Comparison of ENCODE assay signal across 11 cellular contexts in genomic region chr17:35171834-35172233, GRCh38. TPM values are rescaled to one million over a fixed set of nuclear protein-coding genes. Genes with fewer than 3 reads are reported as not detected.
DNase-seq lines count a peak whose midpoint lies in the region; TF ChIP-seq lines count a peak whose summit lies in the region.
"Had no signal": no experiment of that assay in that cellular context is flagged by ENCODE, and none has a peak within 500 bp of the region (broad histone marks: within the 10 kb centered on the region; RNA-seq: fewer than 3 reads in every experiment).

No MANE protein-coding gene starts in this region.

- H3K27ac Mint-ChIP-seq in activated naive CD4-positive, alpha-beta T cell treated with anti-CD3 and anti-CD28 coated beads, Interleukin-2, amount 50 U/mL, for 24 hours = peak overlapping the region; percentile 81
- no peak overlapping the region for H3K27ac Mint-ChIP-seq in osteocyte (ENCODE audit: unreplicated experiment)

- H3K4me3 Mint-ChIP-seq in activated naive CD4-positive, alpha-beta T cell treated with anti-CD3 and anti-CD28 coated beads, Interleukin-2, amount 50 U/mL, for 24 hours = peak overlapping the region; percentile 76
- H3K4me3 Mint-ChIP-seq in osteocyte (ENCODE audit: unreplicated experiment) = no peak overlapping the region

- H3K4me3 ChIP-seq in choroid plexus epithelial cell (ENCODE audit: low read depth, low read length) = no peak overlapping the region
- H3K4me3 ChIP-seq: BLaER1 had no signal

- no peak for TF ChIP-seq CTCF in choroid plexus epithelial cell (conservative IDR thresholded peaks at IDR 0.05; ENCODE audit: low read depth, low read length)
- no peak for TF ChIP-seq CTCF in osteocyte (IDR thresholded peaks at IDR 0.05)

- H3K9me3 Mint-ChIP-seq in activated naive CD4-positive, alpha-beta T cell treated with anti-CD3 and anti-CD28 coated beads, Interleukin-2, amount 50 U/mL, for 24 hours = no peaks in the 10 kb centered on the region
- no peaks in the 10 kb centered on the region for H3K9me3 Mint-ChIP-seq in osteocyte (ENCODE audit: unreplicated experiment)

- H3K4me1 Mint-ChIP-seq in activated naive CD4-positive, alpha-beta T cell treated with anti-CD3 and anti-CD28 coated beads, Interleukin-2, amount 50 U/mL, for 24 hours = peaks cover 53% of the 10 kb centered on the region
- no peaks in the 10 kb centered on the region for H3K4me1 Mint-ChIP-seq in osteocyte (ENCODE audit: unreplicated experiment)

- H3K36me3 Mint-ChIP-seq in activated naive CD4-positive, alpha-beta T cell treated with anti-CD3 and anti-CD28 coated beads, Interleukin-2, amount 50 U/mL, for 24 hours = no peaks in the 10 kb centered on the region
- no peaks in the 10 kb centered on the region for H3K36me3 Mint-ChIP-seq in osteocyte (ENCODE audit: unreplicated experiment)

- no peak for DNase-seq in activated naive CD4-positive, alpha-beta T cell (lab: John Stamatoyannopoulos, UW)
- DNase-seq in RKO (ENCODE audit: low spot score) = peak; percentile 37
- DNase-seq in choroid plexus epithelial cell (ENCODE audit: low read depth) = peak; percentile 28
- peak; percentile 23 for DNase-seq in stromal cell of bone marrow (ENCODE audit: low read depth)
- DNase-seq in foreskin melanocyte = no peak
- DNase-seq in osteocyte (ENCODE audit: extremely low spot score, unreplicated experiment) = no peak
- no peak for DNase-seq in stimulated activated CD4-positive, alpha-beta T cell treated with anti-CD3 and anti-CD28 coated beads, Interleukin-4, amount 100 ng/mL, for 1 hour
- DNase-seq: brain microvascular endothelial cell had no signal

- H3K27me3 Mint-ChIP-seq in activated naive CD4-positive, alpha-beta T cell treated with anti-CD3 and anti-CD28 coated beads, Interleukin-2, amount 50 U/mL, for 24 hours = no peaks in the 10 kb centered on the region
- H3K27me3 Mint-ChIP-seq in osteocyte (ENCODE audit: unreplicated experiment) = peaks cover 10% of the 10 kb centered on the region

RNA-seq across cellular contexts. Expression of gene SLC35G3, which starts 22.4 kb away (rescaled TPM):
- total RNA-seq in osteocyte = not detected in 2 replicates
- total RNA-seq: mesenteric fat pad had no signal

RNA-seq across cellular contexts. Expression of gene UNC45B, which starts 24.2 kb away (rescaled TPM):
- not detected in 2 replicates for total RNA-seq in osteocyte
- total RNA-seq: mesenteric fat pad had no signal

RNA-seq across cellular contexts. Expression of gene NLE1, which starts 29.7 kb away (rescaled TPM):
- total RNA-seq in osteocyte = 10.7 and 11.8 TPM in 2 replicates

RNA-seq across cellular contexts. Expression of gene FNDC8, which starts 50.4 kb away (rescaled TPM):
- total RNA-seq in osteocyte = not detected in 2 replicates
- total RNA-seq: mesenteric fat pad had no signal

RNA-seq across cellular contexts. Expression of gene RAD51D, which starts 52.2 kb away (rescaled TPM):
- 14.8 and 18.2 TPM in 2 replicates for total RNA-seq in osteocyte

Comparison
In these comparisons a context has a peak if more than half of its experiments do, and no peak if none do; other contexts are left out.
1. DNase-seq: peak in RKO (single experiment), choroid plexus epithelial cell (single experiment) and stromal cell of bone marrow (single experiment); none in activated naive CD4-positive, alpha-beta T cell (0 of 4), foreskin melanocyte (single experiment), osteocyte (single experiment) and stimulated activated CD4-positive, alpha-beta T cell treated with anti-CD3 and anti-CD28 coated beads, Interleukin-4, amount 100 ng/mL, for 1 hour (single experiment).